ENCODE assay signal across 26 cellular contexts in the genomic region with DNA sequence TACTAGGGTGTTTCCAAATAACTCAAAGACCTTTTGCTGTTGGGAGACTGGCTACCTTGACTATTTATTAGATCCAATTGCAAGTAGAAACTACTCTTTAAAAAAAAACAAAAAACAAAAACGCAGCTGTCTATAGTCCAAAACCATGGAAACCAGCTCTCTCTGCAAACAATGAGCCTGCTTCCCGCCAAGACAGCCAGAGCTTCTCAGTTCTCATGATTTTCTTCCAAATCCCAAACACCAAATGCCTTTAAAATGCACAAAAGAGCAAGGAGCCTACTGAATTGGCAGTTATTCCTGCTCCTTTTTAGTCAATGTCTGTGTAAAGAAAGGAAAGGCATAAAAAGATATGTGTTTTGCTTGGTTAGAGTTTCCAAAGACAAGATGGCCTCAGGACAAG.
DNase-seq lines count a peak whose midpoint lies in the region; ATAC-seq, FAIRE-seq and TF ChIP-seq lines count a peak whose summit lies in the region.
"Had no signal": no experiment of that assay in that cellular context is flagged by ENCODE, and none has a peak within 500 bp of the region (broad histone marks: within the 10 kb centered on the region; RNA-seq: fewer than 3 reads in every experiment).

No MANE protein-coding gene starts in this region.

- TF ChIP-seq CTCF in neural crest cell (conservative IDR thresholded peaks at IDR 0.05) (no peak), omental fat pad (IDR thresholded peaks at IDR 0.05) (no peak)

- peaks cover 8% of the 10 kb centered on the region for H3K9me3 Mint-ChIP-seq in neural crest cell
- H3K9me3 Mint-ChIP-seq: IgD-negative memory B cell; stimulated activated naive CD8-positive, alpha-beta T cell treated with anti-CD3 and anti-CD28 coated beads, Interleukin-15, Interleukin-2, amounts not matched to agents 100 ng/mL and 50 ng/mL, for 24 hours had no signal

- H3K27ac Mint-ChIP-seq in neural crest cell (ENCODE audit: unreplicated experiment), result peak overlapping the region; percentile 75
- H3K27ac Mint-ChIP-seq: activated CD8-positive, alpha-beta T cell treated with anti-CD3 and anti-CD28 coated beads for 36 hours; activated naive CD8-positive, alpha-beta T cell; IgD-negative memory B cell; stimulated activated naive CD8-positive, alpha-beta T cell treated with anti-CD3 and anti-CD28 coated beads, Interleukin-15, Interleukin-2, amounts not matched to agents 100 ng/mL and 50 ng/mL, for 24 hours had no signal

- H3K27me3 Mint-ChIP-seq in neural crest cell (ENCODE audit: low read depth), result no peaks in the 10 kb centered on the region
- H3K27me3 Mint-ChIP-seq: activated CD8-positive, alpha-beta T cell treated with anti-CD3 and anti-CD28 coated beads for 36 hours; activated naive CD8-positive, alpha-beta T cell; CD4-positive, alpha-beta memory T cell; IgD-negative memory B cell; stimulated activated naive CD8-positive, alpha-beta T cell treated with anti-CD3 and anti-CD28 coated beads, Interleukin-15, Interleukin-2, amounts not matched to agents 100 ng/mL and 50 ng/mL, for 24 hours had no signal

- DNase-seq in Right ventricle myocardium superior (no peak), cardiac septum (ENCODE audit: low spot score) (no peak), foreskin melanocyte (peak; percentile 7), neural crest cell (ENCODE audit: low read depth, low spot score) (no peak), frontal cortex (ENCODE audit: low spot score in 2 of 2) (no peak), NCI-H2227 (lab: John Stamatoyannopoulos, UW; ENCODE audit: unreplicated experiment) (no peak), omental fat pad (ENCODE audit: low spot score) (no peak)
- no peak for DNase-seq in activated CD4-positive, alpha-beta T cell treated with anti-CD3 and anti-CD28 coated beads, Interleukin-2, amount 50 U/mL, for 4 hours
- DNase-seq: activated CD4-positive, alpha-beta T cell treated with anti-CD3 and anti-CD28 coated beads for 1 hour; activated CD8-positive, alpha-beta T cell treated with anti-CD3 and anti-CD28 coated beads for 36 hours; activated effector memory CD4-positive, alpha-beta T cell treated with Interleukin-2 at 50 U/mL for 16 hours; aorta; CD4-positive, alpha-beta memory T cell; dermis blood vessel endothelial cell; kidney; lower lobe of right lung; NCI-H2081 treated with DMSO at 0.1 percent for 48 hours; NCI-H446; NCI-H774; psoas muscle; T-helper 2 cell; thyroid gland had no signal

- H3K4me3 Mint-ChIP-seq in neural crest cell, result no peak overlapping the region
- H3K4me3 Mint-ChIP-seq: activated CD8-positive, alpha-beta T cell treated with anti-CD3 and anti-CD28 coated beads for 36 hours; activated naive CD8-positive, alpha-beta T cell; CD4-positive, alpha-beta memory T cell; IgD-negative memory B cell; stimulated activated naive CD8-positive, alpha-beta T cell treated with anti-CD3 and anti-CD28 coated beads, Interleukin-15, Interleukin-2, amounts not matched to agents 100 ng/mL and 50 ng/mL, for 24 hours had no signal

- intact Hi-C loops in Right ventricle myocardium superior (cut with DNase I) (no loop called here), cardiac septum (cut with DNase I) (no loop called here)

- peak; percentile 64 for ATAC-seq in Right ventricle myocardium superior (ENCODE audit: poor library complexity)
- no peak for ATAC-seq in omental fat pad (ENCODE audit: low FRiP score)
- ATAC-seq: activated CD8-positive, alpha-beta T cell treated with anti-CD3 and anti-CD28 coated beads for 36 hours; lower lobe of right lung; psoas muscle had no signal

- no peak for FAIRE-seq in frontal cortex (lab: Jason Lieb, UNC)
- FAIRE-seq: H54, kidney had no signal

- H3K36me3 Mint-ChIP-seq in neural crest cell (ENCODE audit: low read depth), result no peaks in the 10 kb centered on the region

- peaks cover 14% of the 10 kb centered on the region for H3K4me1 Mint-ChIP-seq in neural crest cell
